Comparison of ENCODE assay signal across 10 cellular contexts in genomic region chrX:154540365-154540764, GRCh38. TPM values are rescaled to one million over a fixed set of nuclear protein-coding genes. Genes with fewer than 3 reads are reported as not detected.
A peak's percentile ranks its signal among the peaks of the same experiment; 100 is the strongest.
DNase-seq lines count a peak whose midpoint lies in the region; ATAC-seq and TF ChIP-seq lines count a peak whose summit lies in the region.
"Not testable (repeated sequence)": the region's sequence is repeated elsewhere in the genome, so short reads cannot be mapped to it uniquely, and the experiment has no call there.
"Had no signal": no experiment of that assay in that cellular context is flagged by ENCODE, and none has a peak within 500 bp of the region (broad histone marks: within the 10 kb centered on the region; RNA-seq: fewer than 3 reads in every experiment).

No MANE protein-coding gene starts in this region.

- H2AFZ ChIP-seq in trophoblast cell (ENCODE audit: insufficient read depth, low read length, poor library complexity) = not testable (repeated sequence)

- H3K9me3 ChIP-seq in T-helper 17 cell (ENCODE audit: control insufficient read depth, low read length, poor library complexity, severe bottlenecking); adrenal gland (replicated peaks in 1 of 3); liver (ENCODE audit: control insufficient read depth in 4 of 4, low read length in 3 of 4); trophoblast cell (ENCODE audit: insufficient read depth, low read depth, low read length); upper lobe of left lung: not testable (repeated sequence)

- WGBS in adrenal gland, 4 donors = 75 to 85% (median 81%) methylated on average over 6 to 7 of the region's 7 CpGs
- 50% methylated on average over 7 of the region's 7 CpGs for WGBS in liver
- WGBS in trophoblast cell (ENCODE audit: extremely low coverage, insufficient coverage, insufficient read length) = no CpG with 5 or more reads among the region's 7 CpGs
- WGBS in upper lobe of left lung, 2 donors = 72 to 79% methylated on average over 7 of the region's 7 CpGs

- TF ChIP-seq EP300 in upper lobe of left lung (IDR thresholded peaks at IDR 0.05) = not testable (repeated sequence)

- H3K9me3 Mint-ChIP-seq in HFFc6 = not testable (repeated sequence)

- H4K8ac ChIP-seq in trophoblast cell (ENCODE audit: low read depth, low read length) = peak overlapping the region; percentile 69

- H3K27ac Mint-ChIP-seq in HFFc6 (peak overlapping the region; percentile 99; the same call in 1 of the 2 replicates), T-helper 17 cell (peak overlapping the region; percentile 14)

- peak overlapping the region; percentile 41 for H2AK5ac ChIP-seq in trophoblast cell (ENCODE audit: low read length)

- peak overlapping the region; percentile 51 for H3K18ac ChIP-seq in trophoblast cell (ENCODE audit: low read length)

- H3K79me1 ChIP-seq in trophoblast cell (ENCODE audit: low read length) = not testable (repeated sequence)

- peak overlapping the region; percentile 60 for H3K14ac ChIP-seq in trophoblast cell (ENCODE audit: low read length)

- H3K4me2 ChIP-seq in trophoblast cell (ENCODE audit: low read length) = not testable (repeated sequence)

- peak overlapping the region; percentile 64 for H4K91ac ChIP-seq in trophoblast cell (ENCODE audit: low read depth, low read length)

- peak overlapping the region; percentile 36 for H2BK12ac ChIP-seq in trophoblast cell (ENCODE audit: low read length)

- not testable (repeated sequence) for DNase-seq in HFFc6; T-helper 17 cell; adrenal gland; epithelial cell of prostate (ENCODE audit: low read depth, low spot score); trophoblast cell; upper lobe of left lung

- H3K27me3 ChIP-seq in adrenal gland; liver (ENCODE audit: control insufficient read depth in 4 of 4, insufficient read depth in 4 of 4, low read length in 3 of 4); trophoblast cell (ENCODE audit: insufficient read depth, low read length); upper lobe of left lung: not testable (repeated sequence)

- peak overlapping the region in 3 of 5 donors; percentile 88 to 96 (median 89) for H3K27ac ChIP-seq in adrenal gland
- peak overlapping the region; percentile 92 for H3K27ac ChIP-seq in epithelial cell of prostate
- peak overlapping the region; percentile 89 to 96 for H3K27ac ChIP-seq in liver (ENCODE audit: low read depth in 1 of 2, low read length in 2 of 2)
- H3K27ac ChIP-seq in trophoblast cell (ENCODE audit: low read depth, low read length) = peak overlapping the region; percentile 78
- H3K27ac ChIP-seq in upper lobe of left lung = peak overlapping the region; percentile 84 to 87 (median 86)

- H3K4me1 ChIP-seq in adrenal gland (replicated peaks in 1 of 2) (peaks cover 19 to 24% of the 10 kb centered on the region in 2 donors), liver (ENCODE audit: control insufficient read depth in 4 of 4, insufficient read depth in 4 of 4, low read length in 3 of 4) (peaks cover 0 to 25% (median 17%) of the 10 kb centered on the region in 4 donors), trophoblast cell (ENCODE audit: control insufficient read depth in 1 of 2, insufficient read depth in 2 of 2, low read length in 2 of 2) (peaks cover 11 to 19% of the 10 kb centered on the region in 2 experiments), upper lobe of left lung (peaks cover 19 to 43% (median 28%) of the 10 kb centered on the region in 4 donors)

- not testable (repeated sequence) for TF ChIP-seq CTCF in HFFc6 (IDR thresholded peaks at IDR 0.05); adrenal gland (IDR thresholded peaks at IDR 0.05); liver (IDR thresholded peaks at IDR 0.05; ENCODE audit: low read depth, low read length, missing input control); upper lobe of left lung (IDR thresholded peaks at IDR 0.05)

- not testable (repeated sequence) for H3K4ac ChIP-seq in trophoblast cell (ENCODE audit: low read depth, low read length)

- H3K4me1 Mint-ChIP-seq in HFFc6 (ENCODE audit: low read depth) = peaks cover 41% of the 10 kb centered on the region
- not testable (repeated sequence) for H3K4me1 Mint-ChIP-seq in T-helper 17 cell

- not testable (repeated sequence) for TF ChIP-seq RAD21 in liver (IDR thresholded peaks at IDR 0.05)

- not testable (repeated sequence) for H3K36me3 ChIP-seq in adrenal gland (replicated peaks in 1 of 2); liver (ENCODE audit: control insufficient read depth in 4 of 4, insufficient read depth in 3 of 4, low read depth in 1 of 4, low read length in 3 of 4); upper lobe of left lung
- H3K36me3 ChIP-seq in trophoblast cell (ENCODE audit: control insufficient read depth in 1 of 2, insufficient read depth in 2 of 2, low read length in 2 of 2) = peaks cover 32 to 34% of the 10 kb centered on the region in 2 experiments

- H3K27me3 Mint-ChIP-seq in HFFc6 (ENCODE audit: insufficient read depth); T-helper 17 cell: not testable (repeated sequence)

- H3K4me3 ChIP-seq in adrenal gland; trophoblast cell (ENCODE audit: low read depth, low read length); upper lobe of left lung: not testable (repeated sequence)
- peak overlapping the region in 1 of 3 donors; percentile 63 for H3K4me3 ChIP-seq in liver (ENCODE audit: low read depth in 1 of 3, low read length in 3 of 3)

- H4K12ac ChIP-seq in trophoblast cell (ENCODE audit: low read depth, low read length) = not testable (repeated sequence)

- not testable (repeated sequence) for H2BK120ac ChIP-seq in trophoblast cell (ENCODE audit: insufficient read depth, low read length, poor library complexity)

- not testable (repeated sequence) for H3K79me2 ChIP-seq in trophoblast cell (ENCODE audit: control insufficient read depth, insufficient read depth, low read length, poor library complexity)

- peaks cover 16% of the 10 kb centered on the region for H3K36me3 Mint-ChIP-seq in HFFc6 (ENCODE audit: low read depth)
- not testable (repeated sequence) for H3K36me3 Mint-ChIP-seq in T-helper 17 cell (ENCODE audit: low read depth)

- not testable (repeated sequence) for H3K4me3 Mint-ChIP-seq in HFFc6, T-helper 17 cell

- not testable (repeated sequence) for H3K23ac ChIP-seq in trophoblast cell (ENCODE audit: low read length)

- H3K9ac ChIP-seq in liver (ENCODE audit: low read depth in 1 of 2, low read length in 2 of 2); trophoblast cell (ENCODE audit: low read length): not testable (repeated sequence)

- not testable (repeated sequence) for ATAC-seq in T-helper 17 cell; upper lobe of left lung (ENCODE audit: low FRiP score in 2 of 2)

- H2BK5ac ChIP-seq in trophoblast cell (ENCODE audit: low read depth, low read length, poor library complexity) = not testable (repeated sequence)

- TF ChIP-seq POLR2A in adrenal gland (IDR thresholded peaks at IDR 0.05); upper lobe of left lung (IDR thresholded peaks at IDR 0.05): not testable (repeated sequence)

- intact Hi-C loops in adrenal gland (cut with DNase I) = not testable (repeated sequence)

RNA-seq across cellular contexts. Expression of gene G6PD, which starts 6.3 kb away (rescaled TPM):
- total RNA-seq in HFFc6 (2021; fragmentation: NEBNext Ultra II Directional; extraction: Animal tissue kit (Norgen Biotek cat#: 25700)) = 100 to 1,000 TPM; 119 to 226 (median 192) TPM
- total RNA-seq in T-helper 17 cell (10 to 100 TPM; 28.5 to 44.9 TPM), adrenal gland (100 to 1,000 TPM in 5 of 8 donors, 10 to 100 TPM in 3; 74.7 to 124 (median 103) TPM), liver (10 to 100 TPM in 1 of 2 donors, 1 to 10 TPM in 1; 6.9 to 23.6 TPM), upper lobe of left lung (100 to 1,000 TPM in 2 of 6 donors, 10 to 100 TPM in 4; 50.4 to 112 (median 81.7) TPM)
- polyA plus RNA-seq in adrenal gland (10 to 100 TPM; 41.6 to 93.6 (median 78.0) TPM), liver (1 to 10 TPM; 1.9 to 4.0 TPM)
- 70.4 and 71.8 TPM in 2 replicates for polyA plus RNA-seq in trophoblast cell (2013)

RNA-seq across cellular contexts. Expression of gene IKBKG, which starts 7.1 kb away (rescaled TPM):
- total RNA-seq in HFFc6 (2021; fragmentation: NEBNext Ultra II Directional; extraction: Animal tissue kit (Norgen Biotek cat#: 25700)) = 10 to 100 TPM; 32.5 to 38.9 (median 37.5) TPM
- 10 to 100 TPM; 35.9 to 45.1 TPM for total RNA-seq in T-helper 17 cell
- 10 to 100 TPM; 15.3 to 47.5 (median 31.1) TPM for total RNA-seq in adrenal gland
- polyA plus RNA-seq in adrenal gland = 10 to 100 TPM in 2 of 3 donors, 1 to 10 TPM in 1; 9.6 to 39.1 (median 36.1) TPM
- total RNA-seq in liver = 10 to 100 TPM; 17.1 to 46.0 TPM
- 10 to 100 TPM; 26.0 to 74.1 TPM for polyA plus RNA-seq in liver
- 14.6 and 15.7 TPM in 2 replicates for polyA plus RNA-seq in trophoblast cell (2013)
- 10 to 100 TPM; 11.1 to 46.3 (median 39.7) TPM for total RNA-seq in upper lobe of left lung

RNA-seq across cellular contexts. Expression of gene FAM3A, which starts 24.3 kb away (rescaled TPM):
- total RNA-seq in HFFc6 (2021; fragmentation: NEBNext Ultra II Directional; extraction: Animal tissue kit (Norgen Biotek cat#: 25700)) = 10 to 100 TPM; 56.9 to 67.8 (median 59.4) TPM
- 10 to 100 TPM; 32.5 to 34.0 TPM for total RNA-seq in T-helper 17 cell
- 10 to 100 TPM; 42.9 to 77.1 (median 50.6) TPM for total RNA-seq in adrenal gland
- polyA plus RNA-seq in adrenal gland = 100 to 1,000 TPM in 1 of 3 donors, 10 to 100 TPM in 2; 13.5 to 115 (median 92.8) TPM
- 10 to 100 TPM; 11.6 to 33.5 TPM for total RNA-seq in liver
- 10 to 100 TPM; 35.0 to 36.3 TPM for polyA plus RNA-seq in liver
- polyA plus RNA-seq in trophoblast cell (2013) = 28.5 and 29.0 TPM in 2 replicates
- total RNA-seq in upper lobe of left lung = 10 to 100 TPM; 41.0 to 67.1 (median 49.3) TPM

RNA-seq across cellular contexts. Expression of gene CTAG1A, which starts 44.6 kb away (rescaled TPM):
- total RNA-seq in HFFc6 (2021; fragmentation: NEBNext Ultra II Directional; extraction: Animal tissue kit (Norgen Biotek cat#: 25700)) = not detected
- total RNA-seq in T-helper 17 cell (not detected), adrenal gland (not detected), liver (not detected), upper lobe of left lung (not detected)
- polyA plus RNA-seq in adrenal gland (under 1 TPM in 1 of 3 donors, not detected in 2; 0.34 TPM), liver (not detected)
- polyA plus RNA-seq in trophoblast cell (2013) = not detected in 2 replicates
- total RNA-seq: CD4-positive, alpha-beta T cell; NCI-H460 had no signal
- polyA plus RNA-seq: AG04450 had no signal

RNA-seq across cellular contexts. Expression of gene SLC10A3, which starts 49.9 kb away (rescaled TPM):
- 10 to 100 TPM; 34.6 to 46.5 (median 37.7) TPM for total RNA-seq in HFFc6 (2021; fragmentation: NEBNext Ultra II Directional; extraction: Animal tissue kit (Norgen Biotek cat#: 25700))
- 10 to 100 TPM; 23.9 to 29.5 TPM for total RNA-seq in T-helper 17 cell
- total RNA-seq in adrenal gland = 10 to 100 TPM; 25.7 to 33.4 (median 28.7) TPM
- polyA plus RNA-seq in adrenal gland = 10 to 100 TPM in 2 of 3 donors, 1 to 10 TPM in 1; 8.7 to 24.2 (median 23.2) TPM
- 1 to 10 TPM; 3.5 to 5.6 TPM for total RNA-seq in liver
- 1 to 10 TPM; 3.2 to 5.4 TPM for polyA plus RNA-seq in liver
- 32.8 and 34.6 TPM in 2 replicates for polyA plus RNA-seq in trophoblast cell (2013)
- total RNA-seq in upper lobe of left lung = 10 to 100 TPM; 16.8 to 33.4 (median 28.7) TPM
